ENCODE assay signal across 23 cellular contexts in genomic region chr14:100861188-100861936, GRCh38. TPM values are rescaled to one million over a fixed set of nuclear protein-coding genes. Genes with fewer than 3 reads are reported as not detected.
"Had no signal": no experiment of that assay in that cellular context is flagged by ENCODE, and none has a peak within 500 bp of the region (broad histone marks: within the 10 kb centered on the region; RNA-seq: fewer than 3 reads in every experiment).

No MANE protein-coding gene starts in this region.

- H3K27me3 Mint-ChIP-seq: activated CD4-positive, alpha-beta memory T cell treated with anti-CD3 and anti-CD28 coated beads, Interleukin-2, amount 10 ng/mL, durations not matched to agents 7 days and 5 days; activated CD8-positive, alpha-beta memory T cell treated with anti-CD3 and anti-CD28 coated beads, Interleukin-2, amount 10 ng/mL, durations not matched to agents 7 days and 5 days; activated naive CD8-positive, alpha-beta T cell had no signal

- H3K9ac ChIP-seq: neural progenitor cell had no signal

- H3K27ac Mint-ChIP-seq: activated CD4-positive, alpha-beta memory T cell treated with anti-CD3 and anti-CD28 coated beads, Interleukin-2, amount 10 ng/mL, durations not matched to agents 7 days and 5 days; activated CD8-positive, alpha-beta memory T cell treated with anti-CD3 and anti-CD28 coated beads, Interleukin-2, amount 10 ng/mL, durations not matched to agents 7 days and 5 days; activated naive CD8-positive, alpha-beta T cell; naive thymus-derived CD4-positive, alpha-beta T cell; neural progenitor cell; T-helper 17 cell had no signal

- H3K4me1 Mint-ChIP-seq: activated CD4-positive, alpha-beta memory T cell treated with anti-CD3 and anti-CD28 coated beads, Interleukin-2, amount 10 ng/mL, durations not matched to agents 7 days and 5 days; activated CD8-positive, alpha-beta memory T cell treated with anti-CD3 and anti-CD28 coated beads, Interleukin-2, amount 10 ng/mL, durations not matched to agents 7 days and 5 days; naive thymus-derived CD4-positive, alpha-beta T cell; T-helper 17 cell had no signal

- H3K36me3 Mint-ChIP-seq: activated CD8-positive, alpha-beta memory T cell treated with anti-CD3 and anti-CD28 coated beads, Interleukin-2, amount 10 ng/mL, durations not matched to agents 7 days and 5 days; activated naive CD8-positive, alpha-beta T cell; naive thymus-derived CD4-positive, alpha-beta T cell; neural progenitor cell had no signal

- H3K27me3 ChIP-seq: body of pancreas, neural progenitor cell, ovary had no signal

- H3K36me3 ChIP-seq: left lung, neural progenitor cell, ovary, sigmoid colon, tibial artery had no signal

- FAIRE-seq: keratinocyte, urothelium cell line had no signal

- H3K9me3 Mint-ChIP-seq: activated CD4-positive, alpha-beta memory T cell treated with anti-CD3 and anti-CD28 coated beads, Interleukin-2, amount 10 ng/mL, durations not matched to agents 7 days and 5 days; naive thymus-derived CD4-positive, alpha-beta T cell had no signal

- H3K4me3 Mint-ChIP-seq: activated CD4-positive, alpha-beta memory T cell treated with anti-CD3 and anti-CD28 coated beads, Interleukin-2, amount 10 ng/mL, durations not matched to agents 7 days and 5 days; activated CD8-positive, alpha-beta memory T cell treated with anti-CD3 and anti-CD28 coated beads, Interleukin-2, amount 10 ng/mL, durations not matched to agents 7 days and 5 days; activated naive CD8-positive, alpha-beta T cell; naive thymus-derived CD4-positive, alpha-beta T cell; neural progenitor cell; T-helper 17 cell had no signal

- H3K4me3 ChIP-seq: body of pancreas, coronary artery, left lung, neural progenitor cell, ovary, sigmoid colon, tibial artery had no signal

- H3K4me2 ChIP-seq: neural progenitor cell had no signal

- ATAC-seq: activated CD8-positive, alpha-beta memory T cell treated with anti-CD3 and anti-CD28 coated beads, Interleukin-2, amount 10 ng/mL, durations not matched to agents 7 days and 5 days; body of pancreas; left lung; naive thymus-derived CD4-positive, alpha-beta T cell; T-helper 17 cell had no signal

- H2AFZ ChIP-seq: neural progenitor cell had no signal

- H3K27ac ChIP-seq: body of pancreas, coronary artery, left lung, neural progenitor cell, ovary, sigmoid colon, tibial artery had no signal

- H3K9me3 ChIP-seq: body of pancreas, left lung, ovary, sigmoid colon, tibial artery had no signal

- DNase-seq: activated CD4-positive, alpha-beta memory T cell treated with anti-CD3 and anti-CD28 coated beads, Interleukin-2, amount 10 ng/mL, durations not matched to agents 7 days and 5 days; activated CD8-positive, alpha-beta memory T cell treated with anti-CD3 and anti-CD28 coated beads, Interleukin-2, amount 10 ng/mL, durations not matched to agents 7 days and 5 days; body of pancreas; central memory CD4-positive, alpha-beta T cell; foreskin melanocyte; glutamatergic neuron; mesenchymal stem cell; naive thymus-derived CD4-positive, alpha-beta T cell; stimulated activated CD4-positive, alpha-beta T cell treated with anti-CD3 and anti-CD28 coated beads, Interleukin-4, amount 100 ng/mL, for 4 hours; stimulated activated naive CD4-positive, alpha-beta T cell; T-helper 17 cell; tibial artery had no signal

- H3K4me1 ChIP-seq: body of pancreas, left lung, sigmoid colon, tibial artery had no signal

RNA-seq across cellular contexts. Expression of gene MEG3, which starts 35.4 kb away (rescaled TPM):
- total RNA-seq: activated CD4-positive, alpha-beta memory T cell treated with anti-CD3 and anti-CD28 coated beads, Interleukin-2, amount 10 ng/mL, durations not matched to agents 7 days and 5 days; activated CD8-positive, alpha-beta memory T cell treated with anti-CD3 and anti-CD28 coated beads, Interleukin-2, amount 10 ng/mL, durations not matched to agents 7 days and 5 days had no signal
- polyA plus RNA-seq: naive thymus-derived CD4-positive, alpha-beta T cell had no signal

RNA-seq across cellular contexts. Expression of gene RTL1, which starts 42.2 kb away (rescaled TPM):
- total RNA-seq: activated CD4-positive, alpha-beta memory T cell treated with anti-CD3 and anti-CD28 coated beads, Interleukin-2, amount 10 ng/mL, durations not matched to agents 7 days and 5 days; activated CD8-positive, alpha-beta memory T cell treated with anti-CD3 and anti-CD28 coated beads, Interleukin-2, amount 10 ng/mL, durations not matched to agents 7 days and 5 days; fibroblast of lung; left lung; naive thymus-derived CD4-positive, alpha-beta T cell; pulmonary artery endothelial cell; sigmoid colon; subcutaneous adipose tissue; T-helper 17 cell had no signal
- polyA plus RNA-seq: fibroblast of lung; keratinocyte; naive thymus-derived CD4-positive, alpha-beta T cell; sigmoid colon had no signal
